24 cellular contexts compared by ENCODE assay signal in the genomic region with DNA sequence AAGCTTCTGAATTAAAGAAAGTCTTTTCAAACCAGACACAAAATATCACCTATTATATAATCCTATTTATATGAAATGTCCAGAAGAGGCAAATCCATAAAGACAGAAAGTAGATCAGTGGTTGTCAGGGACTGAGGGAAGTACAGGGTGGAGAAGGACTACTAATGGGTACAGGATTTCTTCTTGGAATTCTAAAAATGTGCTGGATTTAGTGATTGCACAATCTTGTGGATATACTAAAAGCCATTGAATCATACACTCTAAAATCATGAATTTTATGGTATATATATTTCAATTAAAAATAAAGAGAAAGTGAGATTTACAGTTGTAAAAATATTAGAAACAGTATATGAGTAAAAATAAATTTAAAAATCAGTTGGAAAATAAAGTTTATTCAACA. TPM values are rescaled to one million over a fixed set of nuclear protein-coding genes. Genes with fewer than 3 reads are reported as not detected.
"Had no signal": no experiment of that assay in that cellular context is flagged by ENCODE, and none has a peak within 500 bp of the region (broad histone marks: within the 10 kb centered on the region; RNA-seq: fewer than 3 reads in every experiment).

No MANE protein-coding gene starts in this region.

- H3K4me1 ChIP-seq: ascending aorta, body of pancreas had no signal

- H3K27ac ChIP-seq: ascending aorta, body of pancreas had no signal

- H3K27me3 ChIP-seq: ascending aorta, body of pancreas had no signal

- DNase-seq: activated CD4-positive, alpha-beta T cell treated with anti-CD3 and anti-CD28 coated beads for 48 hours; activated CD4-positive, alpha-beta T cell treated with anti-CD3 and anti-CD28 coated beads, Interleukin-2, amount 50 U/mL, for 4 hours; activated CD8-positive, alpha-beta memory T cell treated with anti-CD3 and anti-CD28 coated beads, Interleukin-2, amount 10 ng/mL, durations not matched to agents 7 days and 5 days; activated effector memory CD4-positive, alpha-beta T cell treated with Interleukin-2 at 50 U/mL for 16 hours; activated naive CD4-positive, alpha-beta T cell; activated T-cell treated with anti-CD3 and anti-CD28 coated beads, Interleukin-2, amount 50 U/mL, for 24 hours; amniotic stem cell; body of pancreas; Karpas-422; NCI-H1048; NCI-H146; NCI-H187 treated with DMSO at 0.1 percent for 48 hours; NCI-H2081 treated with DMSO at 0.1 percent for 48 hours; NCI-H2171; NCI-H226; NCI-H526 treated with DMSO at 0.1 percent for 48 hours; NCI-H82; NK-92 treated with Interleukin-12 subunit alpha and Interleukin-12 subunit beta, amount 100 ng/mL, for 24 hours; OCI-M1; SHP77 treated with DMSO at 0.1 percent for 48 hours had no signal

- H3K9me3 ChIP-seq: ascending aorta had no signal

- H3K36me3 ChIP-seq: ascending aorta had no signal

- H3K4me3 ChIP-seq: ascending aorta, body of pancreas had no signal

RNA-seq across cellular contexts. Expression of a gene that starts 18.7 kb away (rescaled TPM):
- total RNA-seq: activated CD8-positive, alpha-beta memory T cell treated with anti-CD3 and anti-CD28 coated beads, Interleukin-2, amount 10 ng/mL, durations not matched to agents 7 days and 5 days; activated T-helper 1 cell treated with anti-CD3 and anti-CD28 coated beads, Interleukin-12 subunit alpha, Interleukin-12 subunit beta, Interleukin-2, Interleukin-4 antibody, amounts not matched to agents 30 ng/mL and 10 ng/mL and 1 ng/mL, durations not matched to agents 14 hours and 24 hours and 36 hours; ascending aorta; body of pancreas; NCI-H460; SK-MEL-5 had no signal
